In genomic region chr6:144350176-144350575, GRCh38 we compare ENCODE assay signal across 8 cellular contexts.
DNase-seq lines count a peak whose midpoint lies in the region; ATAC-seq, FAIRE-seq and TF ChIP-seq lines count a peak whose summit lies in the region.

No MANE protein-coding gene starts in this region.

- H3K27me3 Mint-ChIP-seq in astrocyte (ENCODE audit: low read depth, unreplicated experiment), result no peaks in the 10 kb centered on the region

- H3K4me1 ChIP-seq in astrocyte (ENCODE audit: insufficient read depth, low read length) (peaks cover 27% of the 10 kb centered on the region), skeletal muscle tissue (ENCODE audit: control insufficient read depth in 3 of 3, insufficient read depth in 3 of 3, low read length in 3 of 3) (peaks cover 23 to 34% (median 27%) of the 10 kb centered on the region in 3 donors)

- peak overlapping the region; percentile 51 for H3K27ac ChIP-seq in astrocyte (ENCODE audit: low read depth, low read length)
- peak overlapping the region; percentile 29 for H3K27ac ChIP-seq in skeletal muscle tissue (ENCODE audit: low read depth, low read length)

- FAIRE-seq in astrocyte (lab: Jason Lieb, UNC), result no peak

- peak overlapping the region; percentile 77 for H3K4me2 ChIP-seq in astrocyte (ENCODE audit: low read length)

- H3K27ac Mint-ChIP-seq in astrocyte (ENCODE audit: unreplicated experiment), result peak overlapping the region; percentile 34

- peaks cover 8% of the 10 kb centered on the region for H3K36me3 Mint-ChIP-seq in astrocyte (ENCODE audit: low read depth, unreplicated experiment)

- H3K27me3 ChIP-seq in astrocyte (ENCODE audit: insufficient read depth, low read length), result no peaks in the 10 kb centered on the region
- no peaks in the 10 kb centered on the region for H3K27me3 ChIP-seq in skeletal muscle tissue (ENCODE audit: control insufficient read depth in 3 of 3, insufficient read depth in 3 of 3, low read length in 3 of 3)

- H2AFZ ChIP-seq in astrocyte (ENCODE audit: low read depth, low read length), result no peak overlapping the region

- H3K36me3 ChIP-seq in astrocyte (ENCODE audit: insufficient read depth, low read length) (no peaks in the 10 kb centered on the region), skeletal muscle tissue (ENCODE audit: control insufficient read depth in 3 of 3, insufficient read depth in 3 of 3, low read length in 3 of 3) (no peaks in the 10 kb centered on the region)

- no peaks in the 10 kb centered on the region for H3K9me3 Mint-ChIP-seq in astrocyte (ENCODE audit: unreplicated experiment)

- H3K9ac ChIP-seq in astrocyte (ENCODE audit: low read length) (peak overlapping the region; percentile 25), skeletal muscle tissue (ENCODE audit: low read depth in 1 of 3, low read length in 3 of 3) (peak overlapping the region in 2 of 3 donors; percentile 19 to 34)

- ATAC-seq in GM19438 (IDR thresholded peaks at IDR 0.05; ENCODE audit: low read depth, unreplicated experiment), result peak; percentile 51
- peak; percentile 32 for ATAC-seq in HG03108 (IDR thresholded peaks at IDR 0.05; ENCODE audit: unreplicated experiment)
- no peak for ATAC-seq in HG03045 (IDR thresholded peaks at IDR 0.05; ENCODE audit: unreplicated experiment)
- no peak for ATAC-seq in HG02610 (IDR thresholded peaks at IDR 0.05; ENCODE audit: unreplicated experiment)

- peaks cover 44% of the 10 kb centered on the region for H3K4me1 Mint-ChIP-seq in astrocyte (ENCODE audit: low read depth, unreplicated experiment)

- peaks cover 4% of the 10 kb centered on the region for H4K20me1 ChIP-seq in astrocyte (ENCODE audit: insufficient read depth, low read length)

- DNase-seq in astrocyte (ENCODE audit: low read depth) (no peak), RKO (ENCODE audit: low spot score) (no peak), DMS114 treated with DMSO at 0.1 percent for 48 hours (lab: John Stamatoyannopoulos, UW; ENCODE audit: unreplicated experiment) (no peak)

- no peak overlapping the region for H3K4me3 ChIP-seq in astrocyte (ENCODE audit: insufficient read depth, low read depth, low read length)
- peak overlapping the region in 1 of 3 donors; percentile 44 for H3K4me3 ChIP-seq in skeletal muscle tissue (ENCODE audit: low read length in 3 of 3)

- no peak for TF ChIP-seq CTCF in astrocyte (IDR thresholded peaks at IDR 0.05; ENCODE audit: insufficient read depth, low read depth, low read length)

- no peak overlapping the region for H3K4me3 Mint-ChIP-seq in astrocyte (ENCODE audit: unreplicated experiment)

- H3K79me2 ChIP-seq in astrocyte (ENCODE audit: insufficient read depth, low read length), result peaks cover 61% of the 10 kb centered on the region

- H3K9me3 ChIP-seq in astrocyte (ENCODE audit: insufficient read depth, low read depth, low read length) (no peaks in the 10 kb centered on the region), skeletal muscle tissue (ENCODE audit: control insufficient read depth in 3 of 3, low read length in 3 of 3) (no peaks in the 10 kb centered on the region)

Comparison
In these comparisons a context has a peak if more than half of its experiments do, and no peak if none do; other contexts are left out.
1. ATAC-seq: peak in GM19438 (single experiment) and HG03108 (single experiment); none in HG03045 (single experiment) and HG02610 (single experiment).